Comparison of ENCODE assay signal across 8 cellular contexts in genomic region chr17:76869209-76869877, GRCh38. TPM values are rescaled to one million over a fixed set of nuclear protein-coding genes. Genes with fewer than 3 reads are reported as not detected.
DNase-seq lines count a peak whose midpoint lies in the region; ATAC-seq and TF ChIP-seq lines count a peak whose summit lies in the region.

No MANE protein-coding gene starts in this region.

- DNase-seq in activated CD4-positive, alpha-beta T cell treated with anti-CD3 and anti-CD28 coated beads for 36 hours: peak; percentile 17
- no peak for DNase-seq in activated CD4-positive, alpha-beta T cell treated with anti-CD3 and anti-CD28 coated beads, Interleukin-2, amount 10 ng/mL, durations not matched to agents 7 days and 5 days
- peak; percentile 36 for DNase-seq in SK-N-DZ (ENCODE audit: low spot score)
- peak; percentile 49 for DNase-seq in glutamatergic neuron
- DNase-seq in ovary: no peak
- no peak for DNase-seq in AML-193 (lab: John Stamatoyannopoulos, UW)

- CTCF ChIA-PET in activated CD4-positive, alpha-beta T cell treated with anti-CD3 and anti-CD28 coated beads for 36 hours (lab: Charles Lee): interaction anchor here (0.6 to 2.9 kb wide), 4 partner anchors 187 to 296 kb away, joined by 3 to 31 read pairs (median 3); no protein-coding TSS in a partner anchor
- CTCF ChIA-PET in activated CD4-positive, alpha-beta T cell treated with anti-CD3 and anti-CD28 coated beads, Interleukin-2, amount 10 ng/mL, durations not matched to agents 7 days and 5 days (lab: Charles Lee): interaction anchor here (1.7 to 3.1 kb wide), 3 partner anchors 15 to 200 kb away, joined by 3 to 32 read pairs (median 9); no protein-coding TSS in a partner anchor

- TF ChIP-seq CTCF in glutamatergic neuron (IDR thresholded peaks at IDR 0.05; ENCODE audit: partially characterized antibody, unreplicated experiment): no peak
- no peak for TF ChIP-seq CTCF in ovary (IDR thresholded peaks at IDR 0.05)

- H3K4me3 ChIP-seq in ovary: no peak overlapping the region

- no peaks in the 10 kb centered on the region for H3K9me3 Mint-ChIP-seq in activated CD4-positive, alpha-beta T cell treated with anti-CD3 and anti-CD28 coated beads for 36 hours (ENCODE audit: low read depth)
- peaks cover 4% of the 10 kb centered on the region for H3K9me3 Mint-ChIP-seq in activated CD4-positive, alpha-beta T cell treated with anti-CD3 and anti-CD28 coated beads, Interleukin-2, amount 10 ng/mL, durations not matched to agents 7 days and 5 days
- H3K9me3 Mint-ChIP-seq in glutamatergic neuron (ENCODE audit: unreplicated experiment): peaks cover 5% of the 10 kb centered on the region
- H3K9me3 Mint-ChIP-seq in stimulated activated naive CD8-positive, alpha-beta T cell treated with anti-CD3 and anti-CD28 coated beads, Interleukin-15, Interleukin-2, amounts not matched to agents 100 ng/mL and 50 ng/mL, for 24 hours: no peaks in the 10 kb centered on the region

- H3K27ac Mint-ChIP-seq in activated CD4-positive, alpha-beta T cell treated with anti-CD3 and anti-CD28 coated beads for 36 hours: no peak overlapping the region
- no peak overlapping the region for H3K27ac Mint-ChIP-seq in activated CD4-positive, alpha-beta T cell treated with anti-CD3 and anti-CD28 coated beads, Interleukin-2, amount 10 ng/mL, durations not matched to agents 7 days and 5 days
- H3K27ac Mint-ChIP-seq in glutamatergic neuron (ENCODE audit: unreplicated experiment): no peak overlapping the region
- no peak overlapping the region for H3K27ac Mint-ChIP-seq in stimulated activated naive CD8-positive, alpha-beta T cell treated with anti-CD3 and anti-CD28 coated beads, Interleukin-15, Interleukin-2, amounts not matched to agents 100 ng/mL and 50 ng/mL, for 24 hours

- TF ChIP-seq POLR2A in ovary (IDR thresholded peaks at IDR 0.05): no peak

- peaks cover 1% of the 10 kb centered on the region for H3K4me1 ChIP-seq in ovary (ENCODE audit: insufficient read depth)

- peaks cover 23% of the 10 kb centered on the region for H3K27me3 Mint-ChIP-seq in activated CD4-positive, alpha-beta T cell treated with anti-CD3 and anti-CD28 coated beads for 36 hours
- H3K27me3 Mint-ChIP-seq in activated CD4-positive, alpha-beta T cell treated with anti-CD3 and anti-CD28 coated beads, Interleukin-2, amount 10 ng/mL, durations not matched to agents 7 days and 5 days: peaks cover 34% of the 10 kb centered on the region
- H3K27me3 Mint-ChIP-seq in glutamatergic neuron (ENCODE audit: unreplicated experiment): peaks cover 9% of the 10 kb centered on the region
- H3K27me3 Mint-ChIP-seq in stimulated activated naive CD8-positive, alpha-beta T cell treated with anti-CD3 and anti-CD28 coated beads, Interleukin-15, Interleukin-2, amounts not matched to agents 100 ng/mL and 50 ng/mL, for 24 hours: peaks cover 26% of the 10 kb centered on the region

- no peaks in the 10 kb centered on the region for H3K36me3 Mint-ChIP-seq in activated CD4-positive, alpha-beta T cell treated with anti-CD3 and anti-CD28 coated beads for 36 hours (ENCODE audit: low read depth)
- H3K36me3 Mint-ChIP-seq in activated CD4-positive, alpha-beta T cell treated with anti-CD3 and anti-CD28 coated beads, Interleukin-2, amount 10 ng/mL, durations not matched to agents 7 days and 5 days (ENCODE audit: low read depth): no peaks in the 10 kb centered on the region
- no peaks in the 10 kb centered on the region for H3K36me3 Mint-ChIP-seq in glutamatergic neuron (ENCODE audit: unreplicated experiment)
- no peaks in the 10 kb centered on the region for H3K36me3 Mint-ChIP-seq in stimulated activated naive CD8-positive, alpha-beta T cell treated with anti-CD3 and anti-CD28 coated beads, Interleukin-15, Interleukin-2, amounts not matched to agents 100 ng/mL and 50 ng/mL, for 24 hours (ENCODE audit: low read depth)

- POLR2A ChIA-PET in activated CD4-positive, alpha-beta T cell treated with anti-CD3 and anti-CD28 coated beads for 36 hours (lab: Charles Lee): no interaction called here
- POLR2A ChIA-PET in activated CD4-positive, alpha-beta T cell treated with anti-CD3 and anti-CD28 coated beads, Interleukin-2, amount 10 ng/mL, durations not matched to agents 7 days and 5 days (lab: Charles Lee): no interaction called here

- no peaks in the 10 kb centered on the region for H3K36me3 ChIP-seq in ovary

- no peak overlapping the region for H3K4me3 Mint-ChIP-seq in activated CD4-positive, alpha-beta T cell treated with anti-CD3 and anti-CD28 coated beads for 36 hours
- H3K4me3 Mint-ChIP-seq in activated CD4-positive, alpha-beta T cell treated with anti-CD3 and anti-CD28 coated beads, Interleukin-2, amount 10 ng/mL, durations not matched to agents 7 days and 5 days: no peak overlapping the region
- peak overlapping the region; percentile 82 for H3K4me3 Mint-ChIP-seq in glutamatergic neuron (ENCODE audit: unreplicated experiment)
- peak overlapping the region; percentile 35 for H3K4me3 Mint-ChIP-seq in stimulated activated naive CD8-positive, alpha-beta T cell treated with anti-CD3 and anti-CD28 coated beads, Interleukin-15, Interleukin-2, amounts not matched to agents 100 ng/mL and 50 ng/mL, for 24 hours

- no peak for TF ChIP-seq EP300 in ovary (IDR thresholded peaks at IDR 0.05)

- peaks cover 9% of the 10 kb centered on the region for H3K27me3 ChIP-seq in ovary

- no peak for ATAC-seq in activated CD4-positive, alpha-beta T cell treated with anti-CD3 and anti-CD28 coated beads for 36 hours
- ATAC-seq in HG03095 (IDR thresholded peaks at IDR 0.05; ENCODE audit: unreplicated experiment): no peak

- intact Hi-C loops in activated CD4-positive, alpha-beta T cell treated with anti-CD3 and anti-CD28 coated beads for 36 hours (cut with DNase I, micrococcal nuclease): loop anchor here in 1 of 2 experiments (10.0 kb wide), 1 partner anchor 375 kb away; no protein-coding TSS in a partner anchor
- intact Hi-C loops in ovary (cut with DNase I): loop anchor here (5.0 to 10.0 kb wide), 5 partner anchors 183 to 385 kb away; no protein-coding TSS in a partner anchor

- peaks cover 11% of the 10 kb centered on the region for H3K4me1 Mint-ChIP-seq in activated CD4-positive, alpha-beta T cell treated with anti-CD3 and anti-CD28 coated beads for 36 hours
- H3K4me1 Mint-ChIP-seq in activated CD4-positive, alpha-beta T cell treated with anti-CD3 and anti-CD28 coated beads, Interleukin-2, amount 10 ng/mL, durations not matched to agents 7 days and 5 days: peaks cover 8% of the 10 kb centered on the region
- peaks cover 8% of the 10 kb centered on the region for H3K4me1 Mint-ChIP-seq in glutamatergic neuron (ENCODE audit: low read depth, unreplicated experiment)
- peaks cover 10% of the 10 kb centered on the region for H3K4me1 Mint-ChIP-seq in stimulated activated naive CD8-positive, alpha-beta T cell treated with anti-CD3 and anti-CD28 coated beads, Interleukin-15, Interleukin-2, amounts not matched to agents 100 ng/mL and 50 ng/mL, for 24 hours (ENCODE audit: low read depth)

- no peaks in the 10 kb centered on the region for H3K9me3 ChIP-seq in ovary

- H3K27ac ChIP-seq in ovary: no peak overlapping the region

- 2 to 3% (median 3%) methylated on average over 29 to 54 of the region's 54 CpGs for WGBS in ovary, 3 donors

RNA-seq across cellular contexts. Expression of gene MGAT5B, which starts 1.1 kb away (rescaled TPM):
- not detected for total RNA-seq in activated CD4-positive, alpha-beta T cell treated with anti-CD3 and anti-CD28 coated beads for 36 hours
- under 1 TPM; 0.12 to 0.45 TPM for total RNA-seq in activated CD4-positive, alpha-beta T cell treated with anti-CD3 and anti-CD28 coated beads, Interleukin-2, amount 10 ng/mL, durations not matched to agents 7 days and 5 days
- polyA plus RNA-seq in SK-N-DZ (2014; cell fraction: cytosol; rRNA removed): 12.6 and 22.8 TPM in 2 replicates
- polyA plus RNA-seq in SK-N-DZ (2014; cell fraction: nucleus; rRNA removed): 28.9 and 49.6 TPM in 2 replicates
- total RNA-seq in glutamatergic neuron (ENCODE audit: unreplicated experiment) (22.9 TPM), ovary (1 to 10 TPM in 3 of 7 donors, under 1 TPM in 4; 0.23 to 3.6 (median 0.92) TPM)
- polyA plus RNA-seq in ovary: under 1 TPM in 1 of 2 donors, not detected in 1; 0.61 TPM

Comparison
In these comparisons a context has a peak if more than half of its experiments do, and no peak if none do; other contexts are left out.
1. DNase-seq: peak in activated CD4-positive, alpha-beta T cell treated with anti-CD3 and anti-CD28 coated beads for 36 hours (single experiment), SK-N-DZ (single experiment) and glutamatergic neuron (single experiment); none in activated CD4-positive, alpha-beta T cell treated with anti-CD3 and anti-CD28 coated beads, Interleukin-2, amount 10 ng/mL, durations not matched to agents 7 days and 5 days (single experiment), ovary (0 of 5) and AML-193 (0 of 2).
2. H3K4me3 Mint-ChIP-seq: peak in glutamatergic neuron (single experiment) and stimulated activated naive CD8-positive, alpha-beta T cell treated with anti-CD3 and anti-CD28 coated beads, Interleukin-15, Interleukin-2, amounts not matched to agents 100 ng/mL and 50 ng/mL, for 24 hours (single experiment); none in activated CD4-positive, alpha-beta T cell treated with anti-CD3 and anti-CD28 coated beads for 36 hours (single experiment) and activated CD4-positive, alpha-beta T cell treated with anti-CD3 and anti-CD28 coated beads, Interleukin-2, amount 10 ng/mL, durations not matched to agents 7 days and 5 days (single experiment).